Comparison of ENCODE assay signal across 8 cellular contexts in genomic region chrX:87299563-87300160, GRCh38.
DNase-seq lines count a peak whose midpoint lies in the region; ATAC-seq lines count a peak whose summit lies in the region.

No MANE protein-coding gene starts in this region.

- ATAC-seq in GM19351 (IDR thresholded peaks at IDR 0.05; ENCODE audit: unreplicated experiment), result peak; percentile 61

- peak; percentile 11 for DNase-seq in Ammon's horn (ENCODE audit: low spot score)
- peak; percentile 16 for DNase-seq in RPMI8226
- DNase-seq in iPS-NIHi7 (ENCODE audit: extremely low spot score), result peak; percentile 10
- no peak for DNase-seq in NK-92 treated with Interleukin-12 subunit alpha and Interleukin-12 subunit beta, amount 100 ng/mL, for 24 hours (lab: John Stamatoyannopoulos, UW)
- DNase-seq in HPDE6-E6E7 (ENCODE audit: extremely low spot score), result no peak
- DNase-seq in stimulated activated CD4-positive, alpha-beta T cell treated with anti-CD3 and anti-CD28 coated beads, Interleukin-1b, Interleukin-23, amount 100 ng/mL, for 48 hours, result no peak
- DNase-seq in T1000 (lab: John Stamatoyannopoulos, UW), result no peak

Comparison
In these comparisons a context has a peak if more than half of its experiments do, and no peak if none do; other contexts are left out.
1. DNase-seq: peak in Ammon's horn (single experiment), RPMI8226 (single experiment) and iPS-NIHi7 (single experiment); none in NK-92 treated with Interleukin-12 subunit alpha and Interleukin-12 subunit beta, amount 100 ng/mL, for 24 hours (single experiment), HPDE6-E6E7 (single experiment), stimulated activated CD4-positive, alpha-beta T cell treated with anti-CD3 and anti-CD28 coated beads, Interleukin-1b, Interleukin-23, amount 100 ng/mL, for 48 hours (single experiment) and T1000 (single experiment).